ENCODE assay signal across 8 cellular contexts in genomic region chr10:73644015-73644743, GRCh38. TPM values are rescaled to one million over a fixed set of nuclear protein-coding genes. Genes with fewer than 3 reads are reported as not detected.
DNase-seq lines count a peak whose midpoint lies in the region; ATAC-seq and TF ChIP-seq lines count a peak whose summit lies in the region.

No MANE protein-coding gene starts in this region.

- intact Hi-C loops in spleen (cut with DNase I; ENCODE audit: low total_unique reads) = loop anchor here (2.0 to 10.0 kb wide), 2 partner anchors 115 to 379 kb away; no protein-coding TSS in a partner anchor

- peaks cover 34% of the 10 kb centered on the region for H3K4me1 Mint-ChIP-seq in brain

- H3K27me3 ChIP-seq in AG04450 (ENCODE audit: control insufficient read depth, insufficient read depth, low read length) = peaks cover 4% of the 10 kb centered on the region
- peaks cover 0 to 20% (median 0%) of the 10 kb centered on the region in 7 donors for H3K27me3 ChIP-seq in spleen (replicated peaks in 1 of 7)

- no peaks in the 10 kb centered on the region for H3K36me3 ChIP-seq in spleen

- no peak overlapping the region for H3K4me3 ChIP-seq in AG04450 (ENCODE audit: low read depth, low read length)
- H3K4me3 ChIP-seq in spleen = no peak overlapping the region

- DNase-seq in AG04450 (ENCODE audit: low read depth, low spot score) = no peak
- DNase-seq in GM13976 (ENCODE audit: low spot score) = peak; percentile 78
- peak; percentile 51 for DNase-seq in NCI-H1105 treated with DMSO at 0.1 percent for 48 hours (lab: John Stamatoyannopoulos, UW)
- peak; percentile 21 for DNase-seq in T-helper 22 cell (ENCODE audit: low read depth)
- DNase-seq in iPS DF 19.7 (ENCODE audit: low read depth, low spot score) = peak; percentile 30
- DNase-seq in spleen = no peak

- 15 to 26% (median 21%) methylated on average over 5 of the region's 5 CpGs for WGBS in spleen, 5 donors

- peaks cover 0 to 31% (median 18%) of the 10 kb centered on the region in 6 donors for H3K4me1 ChIP-seq in spleen

- H3K9me3 Mint-ChIP-seq in brain = no peaks in the 10 kb centered on the region

- H3K27ac ChIP-seq in AG04450 (ENCODE audit: low read depth, low read length) = no peak overlapping the region
- no peak overlapping the region for H3K27ac ChIP-seq in spleen

- H3K36me3 Mint-ChIP-seq in brain = no peaks in the 10 kb centered on the region

- peaks cover 3% of the 10 kb centered on the region; the same call in 1 of the 2 replicates for H3K9me3 ChIP-seq in AG04450 (ENCODE audit: control insufficient read depth, insufficient read depth, low read length)
- H3K9me3 ChIP-seq in spleen = no peaks in the 10 kb centered on the region

- H3K27me3 Mint-ChIP-seq in brain = peaks cover 10% of the 10 kb centered on the region

- no peak for TF ChIP-seq POLR2A in spleen (IDR thresholded peaks at IDR 0.05)

- TF ChIP-seq CTCF in AG04450 (IDR thresholded peaks at IDR 0.05; ENCODE audit: low read depth, low read length) (peak; percentile 81), GM13976 (IDR thresholded peaks at IDR 0.05; ENCODE audit: borderline replicate concordance, control extremely low read depth, extremely low read depth, insufficient read depth, missing control alignments) (peak; percentile 70), brain (conservative IDR thresholded peaks at IDR 0.05) (peak; percentile 95 to 97), spleen (IDR thresholded peaks at IDR 0.05 in 8 of 11, conservative IDR thresholded peaks at IDR 0.05 in 3 of 11) (peak; percentile 75 to 94 (median 89))

- POLR2A ChIA-PET in AG04450 (lab: Yijun Ruan, JAX) = no interaction called here

- CTCF ChIA-PET in AG04450 (lab: Charles Lee) = interaction anchor here (0.6 to 10.0 kb wide), 36 partner anchors 8 to 1597 kb away, joined by 3 to 284 read pairs (median 4); partner anchors contain the start of genes SYNPO2L and USP54

- peak overlapping the region in 3 of 5 experiments; percentile 2 to 53 (median 11) for H3K4me3 Mint-ChIP-seq in brain

- no peak for ATAC-seq in HG03139 (IDR thresholded peaks at IDR 0.05; ENCODE audit: unreplicated experiment)

- in situ Hi-C loops in GM13976 (cut with MboI; ENCODE audit: low sequenced_read_pairs, unreplicated experiment) = loop anchor here (5.0 kb wide), 1 partner anchor 117 kb away; no protein-coding TSS in a partner anchor

- H3K27ac Mint-ChIP-seq in brain = peak overlapping the region; percentile 3 to 60 (median 18)

RNA-seq across cellular contexts. Expression of gene MYOZ1, which starts 2.9 kb away (rescaled TPM):
- polyA plus RNA-seq in AG04450 (2011; rRNA removed) = not detected in 2 replicates
- polyA minus RNA-seq in AG04450 (2011; rRNA and poly(A)+ RNA removed) = not detected in 2 replicates
- 3.6 TPM for polyA plus RNA-seq in brain (ENCODE audit: insufficient read depth, low read depth, low replicate concordance)
- total RNA-seq in spleen = 1 to 10 TPM in 2 of 7 donors, under 1 TPM in 3, not detected in 2; 0.54 to 2.1 (median 0.94) TPM
- polyA plus RNA-seq in spleen = under 1 TPM; 0.26 to 0.48 (median 0.32) TPM

RNA-seq across cellular contexts. Expression of gene SYNPO2L, which starts 11.7 kb away (rescaled TPM):
- polyA plus RNA-seq in AG04450 (2011; rRNA removed) = 0.02 and 0.05 TPM in 2 replicates
- 0.05 and 0.13 TPM in 2 replicates for polyA minus RNA-seq in AG04450 (2011; rRNA and poly(A)+ RNA removed)
- 0.12 TPM for polyA plus RNA-seq in brain (ENCODE audit: insufficient read depth, low read depth, low replicate concordance)
- total RNA-seq in spleen = under 1 TPM in 2 of 7 donors, not detected in 5; 0.19 to 0.23 TPM
- under 1 TPM; 0.02 to 0.06 (median 0.04) TPM for polyA plus RNA-seq in spleen

RNA-seq across cellular contexts. Expression of gene USP54, which starts 53.0 kb away (rescaled TPM):
- 8.6 and 11.2 TPM in 2 replicates for polyA plus RNA-seq in AG04450 (2011; rRNA removed)
- 13.6 and 16.1 TPM in 2 replicates for polyA minus RNA-seq in AG04450 (2011; rRNA and poly(A)+ RNA removed)
- polyA plus RNA-seq in brain (ENCODE audit: insufficient read depth, low read depth, low replicate concordance) = 49.6 TPM
- 10 to 100 TPM in 4 of 7 donors, 1 to 10 TPM in 3; 5.6 to 16.8 (median 10.6) TPM for total RNA-seq in spleen
- 1 to 10 TPM; 1.1 to 2.0 (median 1.7) TPM for polyA plus RNA-seq in spleen

RNA-seq across cellular contexts. Expression of gene AGAP5, which starts 53.7 kb away (rescaled TPM):
- polyA plus RNA-seq in AG04450 (2011; rRNA removed) = 2.9 and 3.3 TPM in 2 replicates
- polyA minus RNA-seq in AG04450 (2011; rRNA and poly(A)+ RNA removed) = 3.3 and 4.0 TPM in 2 replicates
- polyA plus RNA-seq in brain (ENCODE audit: insufficient read depth, low read depth, low replicate concordance) = 0.41 TPM
- total RNA-seq in spleen = 10 to 100 TPM in 4 of 7 donors, 1 to 10 TPM in 3; 5.4 to 15.7 (median 10.7) TPM
- 1 to 10 TPM; 2.6 to 5.8 (median 5.4) TPM for polyA plus RNA-seq in spleen

Comparison
In these comparisons a context has a peak if more than half of its experiments do, and no peak if none do; other contexts are left out.
1. DNase-seq: peak in GM13976 (single experiment), NCI-H1105 treated with DMSO at 0.1 percent for 48 hours (single experiment), T-helper 22 cell (single experiment) and iPS DF 19.7 (single experiment); none in AG04450 (single experiment) and spleen (single experiment).
2. Peak in every context shown above with its lines, with median percentiles within 50 percentile points of each other: CTCF ChIP-seq.